In the genomic region with DNA sequence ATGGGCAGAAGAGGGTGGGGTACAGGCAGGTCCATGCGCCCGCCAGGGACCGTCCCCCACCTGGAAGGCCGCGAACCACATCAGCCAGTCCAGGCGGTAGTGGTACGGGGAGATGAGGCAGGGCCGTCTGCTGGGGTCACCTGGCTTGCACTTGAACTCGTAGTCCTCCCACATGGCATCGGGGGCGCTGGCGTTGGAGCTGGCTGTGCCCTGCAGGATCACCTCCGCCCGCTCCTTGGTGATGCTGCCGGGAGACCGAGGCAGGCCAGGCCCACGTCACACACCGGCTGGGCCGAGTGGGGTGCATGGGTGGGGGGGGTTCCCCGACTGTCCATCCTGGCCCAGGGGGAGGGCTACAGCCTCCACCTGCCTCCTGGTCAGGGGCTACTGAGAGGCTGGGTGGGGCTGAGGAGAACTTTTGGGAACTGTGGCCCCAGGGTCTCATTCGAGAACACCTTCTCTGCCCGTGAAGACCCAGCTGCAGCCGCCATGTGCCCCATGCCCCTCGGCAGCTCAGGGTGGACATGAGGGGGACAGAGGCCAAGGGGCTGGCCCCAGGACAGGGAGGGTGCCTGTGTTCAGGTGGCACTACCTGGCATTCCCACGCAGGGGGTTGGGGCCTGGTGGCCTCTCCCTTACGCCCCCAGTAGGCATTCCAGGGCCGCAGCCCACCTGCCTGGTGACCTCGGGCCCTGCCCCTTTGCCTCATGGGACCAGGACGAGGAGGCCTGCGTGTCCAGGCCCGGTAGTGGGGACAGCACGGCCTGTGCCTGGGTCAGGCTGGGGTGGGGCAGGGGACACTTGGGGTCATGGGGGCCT, we compare ENCODE assay signal across 1 cellular context.
TF ChIP-seq lines count a peak whose summit lies in the region.

No MANE protein-coding gene starts in this region.

TF ChIP-seq in HepG2, 621 proteins besides CTCF, POLR2A, EP300 and RAD21 (continued from another document):
- TF ChIP-seq, protein P1, sequence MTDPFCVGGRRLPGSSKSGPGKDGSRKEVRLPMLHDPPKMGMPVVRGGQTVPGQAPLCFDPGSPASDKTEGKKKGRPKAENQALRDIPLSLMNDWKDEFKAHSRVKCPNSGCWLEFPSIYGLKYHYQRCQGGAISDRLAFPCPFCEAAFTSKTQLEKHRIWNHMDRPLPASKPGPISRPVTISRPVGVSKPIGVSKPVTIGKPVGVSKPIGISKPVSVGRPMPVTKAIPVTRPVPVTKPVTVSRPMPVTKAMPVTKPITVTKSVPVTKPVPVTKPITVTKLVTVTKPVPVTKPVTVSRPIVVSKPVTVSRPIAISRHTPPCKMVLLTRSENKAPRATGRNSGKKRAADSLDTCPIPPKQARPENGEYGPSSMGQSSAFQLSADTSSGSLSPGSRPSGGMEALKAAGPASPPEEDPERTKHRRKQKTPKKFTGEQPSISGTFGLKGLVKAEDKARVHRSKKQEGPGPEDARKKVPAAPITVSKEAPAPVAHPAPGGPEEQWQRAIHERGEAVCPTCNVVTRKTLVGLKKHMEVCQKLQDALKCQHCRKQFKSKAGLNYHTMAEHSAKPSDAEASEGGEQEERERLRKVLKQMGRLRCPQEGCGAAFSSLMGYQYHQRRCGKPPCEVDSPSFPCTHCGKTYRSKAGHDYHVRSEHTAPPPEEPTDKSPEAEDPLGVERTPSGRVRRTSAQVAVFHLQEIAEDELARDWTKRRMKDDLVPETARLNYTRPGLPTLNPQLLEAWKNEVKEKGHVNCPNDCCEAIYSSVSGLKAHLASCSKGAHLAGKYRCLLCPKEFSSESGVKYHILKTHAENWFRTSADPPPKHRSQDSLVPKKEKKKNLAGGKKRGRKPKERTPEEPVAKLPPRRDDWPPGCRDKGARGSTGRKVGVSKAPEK (CRISPR knock-in tag; IDR thresholded peaks at IDR 0.05; ENCODE audit: borderline replicate concordance) = no peak
- TF ChIP-seq ZNF558 (CRISPR knock-in tag; IDR thresholded peaks at IDR 0.05; ENCODE audit: borderline replicate concordance) = no peak
- TF ChIP-seq SP1 (IDR thresholded peaks at IDR 0.05) = no peak
- no peak for TF ChIP-seq SP1 (CRISPR knock-in tag; IDR thresholded peaks at IDR 0.05)
- TF ChIP-seq, protein P2, sequence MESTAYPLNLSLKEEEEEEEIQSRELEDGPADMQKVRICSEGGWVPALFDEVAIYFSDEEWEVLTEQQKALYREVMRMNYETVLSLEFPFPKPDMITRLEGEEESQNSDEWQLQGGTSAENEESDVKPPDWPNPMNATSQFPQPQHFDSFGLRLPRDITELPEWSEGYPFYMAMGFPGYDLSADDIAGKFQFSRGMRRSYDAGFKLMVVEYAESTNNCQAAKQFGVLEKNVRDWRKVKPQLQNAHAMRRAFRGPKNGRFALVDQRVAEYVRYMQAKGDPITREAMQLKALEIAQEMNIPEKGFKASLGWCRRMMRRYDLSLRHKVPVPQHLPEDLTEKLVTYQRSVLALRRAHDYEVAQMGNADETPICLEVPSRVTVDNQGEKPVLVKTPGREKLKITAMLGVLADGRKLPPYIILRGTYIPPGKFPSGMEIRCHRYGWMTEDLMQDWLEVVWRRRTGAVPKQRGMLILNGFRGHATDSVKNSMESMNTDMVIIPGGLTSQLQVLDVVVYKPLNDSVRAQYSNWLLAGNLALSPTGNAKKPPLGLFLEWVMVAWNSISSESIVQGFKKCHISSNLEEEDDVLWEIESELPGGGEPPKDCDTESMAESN (CRISPR knock-in tag; conservative IDR thresholded peaks at IDR 0.05) = no peak
- TF ChIP-seq, protein P3, sequence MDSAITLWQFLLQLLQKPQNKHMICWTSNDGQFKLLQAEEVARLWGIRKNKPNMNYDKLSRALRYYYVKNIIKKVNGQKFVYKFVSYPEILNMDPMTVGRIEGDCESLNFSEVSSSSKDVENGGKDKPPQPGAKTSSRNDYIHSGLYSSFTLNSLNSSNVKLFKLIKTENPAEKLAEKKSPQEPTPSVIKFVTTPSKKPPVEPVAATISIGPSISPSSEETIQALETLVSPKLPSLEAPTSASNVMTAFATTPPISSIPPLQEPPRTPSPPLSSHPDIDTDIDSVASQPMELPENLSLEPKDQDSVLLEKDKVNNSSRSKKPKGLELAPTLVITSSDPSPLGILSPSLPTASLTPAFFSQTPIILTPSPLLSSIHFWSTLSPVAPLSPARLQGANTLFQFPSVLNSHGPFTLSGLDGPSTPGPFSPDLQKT (CRISPR knock-in tag; IDR thresholded peaks at IDR 0.05; ENCODE audit: borderline replicate concordance) = no peak
